In the genomic region with DNA sequence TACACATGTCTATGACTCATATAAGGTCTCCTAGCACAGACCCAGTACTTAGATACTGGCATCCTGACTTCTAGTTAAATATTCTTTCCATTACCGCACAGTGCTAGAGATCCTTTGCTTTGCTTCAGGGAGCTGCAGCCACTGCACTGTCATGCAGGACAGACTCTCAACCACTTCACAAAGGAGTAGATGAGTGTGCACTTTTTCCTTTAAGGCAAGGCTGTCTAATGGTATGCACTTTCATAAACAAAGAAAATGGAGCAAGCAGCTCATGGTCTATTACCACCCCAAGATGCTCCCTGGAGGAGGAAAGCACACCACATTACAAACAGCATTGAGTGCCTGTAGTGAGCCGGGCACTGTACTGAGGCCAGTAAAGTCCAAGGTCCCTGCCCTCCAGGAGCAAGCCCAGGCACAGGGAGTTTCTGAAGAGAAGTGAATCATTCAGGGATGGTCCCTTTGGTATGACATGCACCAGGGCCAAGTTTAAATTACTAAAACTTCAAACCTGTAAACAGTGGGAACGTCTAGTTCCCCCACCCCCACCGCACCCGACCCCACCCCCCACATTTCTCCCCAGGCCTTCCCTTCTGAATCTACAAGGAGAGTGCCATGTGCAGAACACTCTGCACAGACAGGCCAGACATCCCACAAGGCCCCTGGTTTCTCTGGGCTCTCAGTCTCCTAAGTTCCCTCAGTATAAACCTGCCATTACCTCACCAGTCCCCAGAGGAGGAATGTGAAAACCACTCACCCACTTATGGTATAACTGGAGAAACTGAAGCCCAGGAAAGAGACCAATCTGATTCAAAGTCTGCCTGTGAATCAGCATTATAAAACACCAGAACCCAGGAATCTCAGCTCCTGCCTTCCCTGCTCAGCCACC, we compare ENCODE assay signal across 1 cellular context.
TF ChIP-seq lines count a peak whose summit lies in the region.

No MANE protein-coding gene starts in this region.

TF ChIP-seq in H1, 55 proteins besides CTCF, POLR2A, EP300 and RAD21:
- TF ChIP-seq, protein P1, sequence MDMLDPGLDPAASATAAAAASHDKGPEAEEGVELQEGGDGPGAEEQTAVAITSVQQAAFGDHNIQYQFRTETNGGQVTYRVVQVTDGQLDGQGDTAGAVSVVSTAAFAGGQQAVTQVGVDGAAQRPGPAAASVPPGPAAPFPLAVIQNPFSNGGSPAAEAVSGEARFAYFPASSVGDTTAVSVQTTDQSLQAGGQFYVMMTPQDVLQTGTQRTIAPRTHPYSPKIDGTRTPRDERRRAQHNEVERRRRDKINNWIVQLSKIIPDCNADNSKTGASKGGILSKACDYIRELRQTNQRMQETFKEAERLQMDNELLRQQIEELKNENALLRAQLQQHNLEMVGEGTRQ (IDR thresholded peaks at IDR 0.05; ENCODE audit: low read length): no peak
- TF ChIP-seq BACH1 (IDR thresholded peaks at IDR 0.05; ENCODE audit: low read length): peak; percentile 21; the same call in 1 of the 2 replicates
